ENCODE assay signal across 8 cellular contexts in the genomic region with DNA sequence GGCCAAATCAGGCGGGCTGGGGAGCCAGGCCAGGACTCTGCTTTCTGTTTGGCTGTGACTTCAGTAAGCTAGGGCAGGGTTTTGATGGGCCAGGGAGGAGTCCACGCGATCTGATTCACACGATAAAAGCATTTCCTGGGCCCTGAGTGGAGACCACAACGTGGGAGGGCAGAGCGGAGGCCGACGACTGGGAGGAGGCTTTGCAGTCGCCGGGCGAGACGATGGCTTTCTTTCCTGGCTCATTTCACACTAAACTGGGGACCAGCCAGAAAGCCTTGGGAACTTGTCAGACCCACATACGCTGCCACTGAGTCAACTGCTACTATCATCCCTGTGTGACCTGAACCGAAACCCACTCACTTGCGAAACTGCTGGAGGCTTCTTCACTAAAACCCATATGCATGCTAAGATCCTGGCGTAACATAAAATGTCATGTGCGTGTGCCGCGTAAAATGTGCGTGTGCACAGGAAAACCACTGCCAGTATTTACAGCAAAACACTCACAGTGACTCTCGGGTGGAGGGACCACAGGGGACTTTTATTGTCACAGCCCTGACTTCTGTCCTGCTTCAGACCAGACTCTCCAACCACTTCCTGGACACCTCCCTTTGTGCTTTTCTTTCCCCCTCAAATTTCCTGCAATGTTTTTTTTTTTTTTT. TPM values are rescaled to one million over a fixed set of nuclear protein-coding genes. Genes with fewer than 3 reads are reported as not detected.
DNase-seq lines count a peak whose midpoint lies in the region; ATAC-seq, FAIRE-seq and TF ChIP-seq lines count a peak whose summit lies in the region.

No MANE protein-coding gene starts in this region.

- H3K36me3 Mint-ChIP-seq in H9 (ENCODE audit: insufficient read depth in 1 of 3, low read depth in 3 of 3), result no peaks in the 10 kb centered on the region

- no peak overlapping the region for H2BK15ac ChIP-seq in H9 (ENCODE audit: low read depth, low read length)

- H3K4me2 ChIP-seq in H9 (ENCODE audit: insufficient read depth, insufficient read length, low read length), result no peak overlapping the region

- no peak for ATAC-seq in GM18519 (IDR thresholded peaks at IDR 0.05; ENCODE audit: low FRiP score, unreplicated experiment)

- H3K27me3 ChIP-seq in skeletal muscle tissue (ENCODE audit: control insufficient read depth in 3 of 3, insufficient read depth in 3 of 3, low read length in 3 of 3) (peaks cover 0 to 4% (median 0%) of the 10 kb centered on the region in 3 donors), H9 (ENCODE audit: insufficient read depth, low read length) (no peaks in the 10 kb centered on the region)

- no peak overlapping the region for H2AFZ ChIP-seq in H9 (ENCODE audit: low read length)

- H2BK20ac ChIP-seq in H9 (ENCODE audit: low read depth, low read length, poor library complexity, severe bottlenecking), result no peak overlapping the region

- no peak overlapping the region; the same call in 1 of the 2 replicates for H3K14ac ChIP-seq in H9 (ENCODE audit: insufficient read depth, low read length)

- peak overlapping the region; percentile 79 for H3K27ac ChIP-seq in skeletal muscle tissue (ENCODE audit: low read depth, low read length)
- H3K27ac ChIP-seq in H9 (ENCODE audit: insufficient read length, low read depth, low read length), result no peak overlapping the region

- H3K79me2 ChIP-seq in H9 (ENCODE audit: insufficient read depth, low read length), result no peaks in the 10 kb centered on the region; the same call in 1 of the 2 replicates

- H3K18ac ChIP-seq in H9 (ENCODE audit: insufficient read length, low read depth, low read length), result no peak overlapping the region

- peaks cover 13% of the 10 kb centered on the region for H3K27me3 Mint-ChIP-seq in H9 (ENCODE audit: low read depth)

- H3K9me3 ChIP-seq in skeletal muscle tissue (ENCODE audit: control insufficient read depth in 3 of 3, low read length in 3 of 3), result no peaks in the 10 kb centered on the region
- no peaks in the 10 kb centered on the region for H3K9me3 ChIP-seq in H9 (ENCODE audit: control insufficient read depth, low read depth, low read length)

- no peak overlapping the region; a peak in 2 of 7 replicates for H3K27ac Mint-ChIP-seq in H9

- H2BK120ac ChIP-seq in H9 (ENCODE audit: low read depth, low read length, poor library complexity, severe bottlenecking), result no peak overlapping the region

- H3K36me3 ChIP-seq in skeletal muscle tissue (ENCODE audit: control insufficient read depth in 3 of 3, insufficient read depth in 3 of 3, low read length in 3 of 3), result no peaks in the 10 kb centered on the region

- peak; percentile 95 for FAIRE-seq in GM18507 (lab: Jason Lieb, UNC)

- H4K5ac ChIP-seq in H9 (ENCODE audit: insufficient read length, low read depth, low read length), result no peak overlapping the region

- H3K23me2 ChIP-seq in H9 (ENCODE audit: insufficient read length, low read depth, low read length, poor library complexity, severe bottlenecking), result no peaks in the 10 kb centered on the region

- H3K9ac ChIP-seq in skeletal muscle tissue (ENCODE audit: low read depth in 1 of 3, low read length in 3 of 3) (peak overlapping the region; percentile 58 to 80 (median 71)), H9 (ENCODE audit: extremely low read depth, insufficient read length, low read length) (no peak overlapping the region)

- no peak overlapping the region for H3K23ac ChIP-seq in H9 (ENCODE audit: insufficient read length, low read depth, low read length)

- TF ChIP-seq CTCF in fibroblast of pulmonary artery (IDR thresholded peaks at IDR 0.05; ENCODE audit: low read length, missing control alignments), result no peak
- no peak for TF ChIP-seq CTCF in H9 (conservative IDR thresholded peaks at IDR 0.05)

- H2AK5ac ChIP-seq in H9 (ENCODE audit: insufficient read length, low read length), result no peak overlapping the region

- no peaks in the 10 kb centered on the region for H4K20me1 ChIP-seq in H9 (ENCODE audit: control insufficient read depth, insufficient read depth, insufficient read length)

- H3T11ph ChIP-seq in H9 (ENCODE audit: low read length), result no peak overlapping the region

- H3K4me3 ChIP-seq in fibroblast of pulmonary artery (replicated peaks; ENCODE audit: low read depth, low read length), result peak overlapping the region; percentile 23
- peak overlapping the region; percentile 47 to 73 (median 71) for H3K4me3 ChIP-seq in skeletal muscle tissue (ENCODE audit: low read length in 3 of 3)

- DNase-seq in GM18507 (ENCODE audit: extremely low spot score, insufficient read length, low read depth) (no peak), M059J (ENCODE audit: low read depth) (peak; percentile 92), activated T-cell treated with anti-CD3 and anti-CD28 coated beads for 4 hours (peak; percentile 55), fibroblast of pulmonary artery (ENCODE audit: low read depth) (peak; percentile 97), H9 (no peak), HPDE6-E6E7 (ENCODE audit: extremely low spot score) (no peak)

- peaks cover 12 to 15% (median 13%) of the 10 kb centered on the region in 3 donors for H3K4me1 ChIP-seq in skeletal muscle tissue (ENCODE audit: control insufficient read depth in 3 of 3, insufficient read depth in 3 of 3, low read length in 3 of 3)
- H3K4me1 ChIP-seq in H9 (ENCODE audit: insufficient read depth, low read length), result no peaks in the 10 kb centered on the region

- H3K4ac ChIP-seq in H9 (ENCODE audit: low read depth, low read length), result no peak overlapping the region

- H2BK12ac ChIP-seq in H9 (ENCODE audit: insufficient read length, low read depth, low read length), result no peak overlapping the region

- no peak overlapping the region for H4K91ac ChIP-seq in H9 (ENCODE audit: insufficient read length, low read depth, low read length)

- H3K4me3 Mint-ChIP-seq in H9, result no peak overlapping the region

- H3K9me3 Mint-ChIP-seq in H9, result no peaks in the 10 kb centered on the region; a peak in 1 of 5 replicates

- H2BK5ac ChIP-seq in H9 (ENCODE audit: insufficient read length, low read length), result no peak overlapping the region

- no CpG with 5 or more reads among the region's 21 CpGs for WGBS in H9 (ENCODE audit: extremely low coverage, insufficient read length, low lambda C conversion rate)

- H4K8ac ChIP-seq in H9 (replicated peaks; ENCODE audit: insufficient read length, low read depth, low read length), result no peak overlapping the region

- no peaks in the 10 kb centered on the region for H3K79me1 ChIP-seq in H9 (ENCODE audit: insufficient read depth, low read depth, low read length, poor library complexity, severe bottlenecking)

- peaks cover 0 to 12% of the 10 kb centered on the region in 2 experiments; a peak in 3 of 4 replicates for H3K4me1 Mint-ChIP-seq in H9

- no peak overlapping the region for H3K56ac ChIP-seq in H9 (ENCODE audit: insufficient read length, low read depth, low read length)

RNA-seq across cellular contexts. Expression of a gene that starts 14.2 kb away (rescaled TPM):
- total RNA-seq in M059J (2014; rRNA removed; shearing (Covaris generic)), result 18.1 and 23.2 TPM in 2 replicates
- total RNA-seq in skeletal muscle tissue, result 3.7 TPM
- 17.1 and 19.7 TPM in 2 replicates for total RNA-seq in H9 (2021)

RNA-seq across cellular contexts. Expression of a gene that starts 22.1 kb away (rescaled TPM):
- total RNA-seq in M059J (2014; rRNA removed; shearing (Covaris generic)), result 0.62 TPM in 1 of 2 replicates, not detected in the other
- total RNA-seq in skeletal muscle tissue (8.9 TPM), H9 (2021) (2.4 and 2.8 TPM in 2 replicates)

RNA-seq across cellular contexts. Expression of a gene that starts 24.4 kb away (rescaled TPM):
- 0.02 and 1.4 TPM in 2 replicates for total RNA-seq in M059J (2014; rRNA removed; shearing (Covaris generic))
- 0.52 TPM for total RNA-seq in skeletal muscle tissue
- total RNA-seq in H9 (2021), result 0.42 and 0.46 TPM in 2 replicates

RNA-seq across cellular contexts. Expression of a gene that starts 48.0 kb away (rescaled TPM):
- total RNA-seq in M059J (2014; rRNA removed; shearing (Covaris generic)), result not detected in 2 replicates
- total RNA-seq in skeletal muscle tissue (not detected), H9 (2021) (0.15 and 0.55 TPM in 2 replicates)

Comparison
In these comparisons a context has a peak if more than half of its experiments do, and no peak if none do; other contexts are left out.
1. DNase-seq: peak in M059J (single experiment), activated T-cell treated with anti-CD3 and anti-CD28 coated beads for 4 hours (single experiment) and fibroblast of pulmonary artery (single experiment); none in GM18507 (single experiment), H9 (single experiment) and HPDE6-E6E7 (single experiment).